ENCODE assay signal across 9 cellular contexts in the genomic region with DNA sequence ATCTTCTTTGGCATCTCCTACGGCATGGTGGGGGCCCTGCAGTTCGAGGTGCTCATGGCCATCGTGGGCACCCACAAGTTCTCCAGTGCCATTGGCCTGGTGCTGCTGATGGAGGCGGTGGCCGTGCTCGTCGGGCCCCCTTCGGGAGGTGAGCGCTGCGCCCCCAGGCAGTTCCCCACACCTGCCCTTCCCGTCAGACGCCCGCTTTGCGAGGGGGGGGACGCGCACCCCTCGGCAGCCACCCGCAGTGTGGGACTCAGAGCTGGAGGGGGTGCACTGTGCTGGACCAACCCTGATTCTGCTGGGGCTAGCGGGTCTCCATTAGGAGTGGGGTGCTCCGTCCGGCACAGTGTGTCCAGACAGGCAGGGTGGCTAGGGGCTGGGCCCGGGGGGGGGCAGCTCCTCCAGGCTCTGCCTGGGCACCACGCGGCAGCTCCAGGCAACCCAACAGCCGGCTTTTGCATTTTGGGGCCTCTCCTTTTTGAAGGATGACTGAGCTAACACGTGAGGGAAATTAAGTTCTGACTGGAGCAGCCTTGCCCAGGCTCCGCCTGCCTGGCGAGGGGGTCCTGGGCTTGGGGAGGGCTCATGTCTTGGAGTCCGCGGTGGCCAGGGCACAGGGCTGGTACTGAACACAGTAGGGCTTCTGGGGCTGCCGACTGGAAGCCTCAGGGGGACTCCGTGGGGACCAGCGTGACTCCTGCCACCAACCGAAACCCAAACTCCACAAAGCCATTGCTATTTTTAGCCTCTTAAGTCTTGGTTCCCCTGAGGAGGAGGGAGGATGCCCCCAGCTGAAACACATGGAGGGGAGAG. TPM values are rescaled to one million over a fixed set of nuclear protein-coding genes. Genes with fewer than 3 reads are reported as not detected.
A peak's percentile ranks its signal among the peaks of the same experiment; 100 is the strongest.
DNase-seq lines count a peak whose midpoint lies in the region; ATAC-seq and TF ChIP-seq lines count a peak whose summit lies in the region.
"Had no signal": no experiment of that assay in that cellular context is flagged by ENCODE, and none has a peak within 500 bp of the region (broad histone marks: within the 10 kb centered on the region; RNA-seq: fewer than 3 reads in every experiment).

No MANE protein-coding gene starts in this region.

- DNase-seq in activated B cell treated with CpG ODN at 0.5 μM for 24 hours (no peak), glutamatergic neuron (no peak), smooth muscle cell (lab: John Stamatoyannopoulos, UW; ENCODE audit: unreplicated experiment) (no peak), ecto neural progenitor cell (ENCODE audit: low spot score) (no peak), SKM-1 treated with dmso at 0.1 percent for 144 hours (lab: John Stamatoyannopoulos, UW; ENCODE audit: unreplicated experiment) (no peak), NOMO-1 treated with DMSO at 0.1 percent for 48 hours (lab: John Stamatoyannopoulos, UW; ENCODE audit: unreplicated experiment) (no peak)
- DNase-seq: NCI-H345 had no signal

- H3K4me3 Mint-ChIP-seq in activated B cell treated with CpG ODN at 0.5 μM for 24 hours = peak overlapping the region; percentile 71
- no peak overlapping the region for H3K4me3 Mint-ChIP-seq in glutamatergic neuron (ENCODE audit: unreplicated experiment)

- peak overlapping the region; percentile 18 for H3K27ac Mint-ChIP-seq in activated B cell treated with CpG ODN at 0.5 μM for 24 hours
- H3K27ac Mint-ChIP-seq in glutamatergic neuron (ENCODE audit: unreplicated experiment) = peak overlapping the region; percentile 43

- H3K4me3 ChIP-seq in HEK293 (ENCODE audit: low read depth, low read length) (no peak overlapping the region), smooth muscle cell (no peak overlapping the region)

- no peak overlapping the region for H3K9ac ChIP-seq in smooth muscle cell (ENCODE audit: low read depth)

- ATAC-seq in activated B cell treated with CpG ODN at 0.5 μM for 24 hours (ENCODE audit: low read depth) (no peak), GM18498 (IDR thresholded peaks at IDR 0.05; ENCODE audit: unreplicated experiment) (no peak)

- no peaks in the 10 kb centered on the region for H3K27me3 Mint-ChIP-seq in activated B cell treated with CpG ODN at 0.5 μM for 24 hours
- peaks cover 9% of the 10 kb centered on the region for H3K27me3 Mint-ChIP-seq in glutamatergic neuron (ENCODE audit: unreplicated experiment)

- H3K4me1 Mint-ChIP-seq in activated B cell treated with CpG ODN at 0.5 μM for 24 hours = peaks cover 51% of the 10 kb centered on the region
- H3K4me1 Mint-ChIP-seq in glutamatergic neuron (ENCODE audit: low read depth, unreplicated experiment) = peaks cover 10% of the 10 kb centered on the region

- TF ChIP-seq CTCF in HEK293 (tag by site-specific recombination; IDR thresholded peaks at IDR 0.05) = no peak
- TF ChIP-seq CTCF in activated B cell treated with CpG ODN at 0.5 μM for 24 hours (IDR thresholded peaks at IDR 0.05) = no peak
- no peak for TF ChIP-seq CTCF in glutamatergic neuron (IDR thresholded peaks at IDR 0.05; ENCODE audit: partially characterized antibody, unreplicated experiment)
- no peak for TF ChIP-seq CTCF in smooth muscle cell (IDR thresholded peaks at IDR 0.05; ENCODE audit: borderline replicate concordance, insufficient read depth, poor library complexity, severe bottlenecking)

- no peak overlapping the region for H3K4me2 ChIP-seq in smooth muscle cell

- peaks cover 20% of the 10 kb centered on the region for H3K36me3 Mint-ChIP-seq in activated B cell treated with CpG ODN at 0.5 μM for 24 hours (ENCODE audit: low read depth)
- no peaks in the 10 kb centered on the region for H3K36me3 Mint-ChIP-seq in glutamatergic neuron (ENCODE audit: unreplicated experiment)

- H3F3A ChIP-seq in smooth muscle cell (ENCODE audit: low read depth) = peaks cover 27% of the 10 kb centered on the region

- no peaks in the 10 kb centered on the region for H3K9me3 Mint-ChIP-seq in activated B cell treated with CpG ODN at 0.5 μM for 24 hours
- H3K9me3 Mint-ChIP-seq in glutamatergic neuron (ENCODE audit: unreplicated experiment) = peaks cover 8% of the 10 kb centered on the region

- H3K27ac ChIP-seq in HEK293 (ENCODE audit: extremely low read depth, low read depth, low read length) = peak overlapping the region; percentile 58
- peak overlapping the region; percentile 5 for H3K27ac ChIP-seq in smooth muscle cell (ENCODE audit: low read depth)

- no peak overlapping the region for H2AFZ ChIP-seq in smooth muscle cell (ENCODE audit: low read depth)

- WGBS in smooth muscle cell (ENCODE audit: low lambda C conversion rate) = 93% methylated on average over 34 of the region's 34 CpGs

- POLR2A ChIA-PET in HEK293 (lab: Yijun Ruan, JAX) (interaction anchor here (2.4 kb wide), 1 partner anchor 55 kb away, joined by 9 read pairs; no protein-coding TSS in a partner anchor), activated B cell treated with CpG ODN at 0.5 μM for 24 hours (lab: Charles Lee) (interaction anchor here (0.6 to 1.8 kb wide), 3 partner anchors 9 to 60 kb away, joined by 3 to 5 read pairs (median 5); a partner anchor contains a TSS)

- H3K27me3 ChIP-seq in smooth muscle cell (ENCODE audit: low read depth) = no peaks in the 10 kb centered on the region

- H3K36me3 ChIP-seq in HEK293 (ENCODE audit: control insufficient read depth in 2 of 2, insufficient read depth in 1 of 2, low read length in 2 of 2) = peaks cover 0 to 35% of the 10 kb centered on the region in 2 experiments; a peak in 1 of 3 replicates
- H3K36me3 ChIP-seq in smooth muscle cell (ENCODE audit: low read depth) = no peaks in the 10 kb centered on the region

- peaks cover 100% of the 10 kb centered on the region for H4K20me1 ChIP-seq in smooth muscle cell (ENCODE audit: low read depth)

- H3K9me3 ChIP-seq in HEK293 (ENCODE audit: control insufficient read depth, insufficient read depth, low read depth, low read length) (no peaks in the 10 kb centered on the region), smooth muscle cell (replicated peaks; ENCODE audit: low read depth) (no peaks in the 10 kb centered on the region)

- H3K4me1 ChIP-seq in HEK293 (ENCODE audit: control insufficient read depth, insufficient read depth, low read length) (peaks cover 15% of the 10 kb centered on the region), smooth muscle cell (ENCODE audit: low read depth) (peaks cover 3% of the 10 kb centered on the region)

- intact Hi-C loops in activated B cell treated with CpG ODN at 0.5 μM for 24 hours (cut with micrococcal nuclease) = loop anchor here (5.0 to 10.0 kb wide), 2 partner anchors 34 to 317 kb away; a partner anchor contains a TSS

- peaks cover 52% of the 10 kb centered on the region for H3K79me2 ChIP-seq in smooth muscle cell (ENCODE audit: low read depth)

- CTCF ChIA-PET in HEK293 (lab: Yijun Ruan, JAX) (interaction anchor here (0.6 to 2.4 kb wide), 7 partner anchors 9 to 211 kb away, joined by 3 to 10 read pairs (median 4); a partner anchor contains a TSS), activated B cell treated with CpG ODN at 0.5 μM for 24 hours (lab: Charles Lee) (interaction anchor here (1.5 kb wide), 1 partner anchor 26 kb away, joined by 3 read pairs; a partner anchor contains a TSS)

TF ChIP-seq in HEK293, 187 proteins besides CTCF, POLR2A, EP300 and RAD21 (continues in another document):
- TF ChIP-seq, protein P1, sequence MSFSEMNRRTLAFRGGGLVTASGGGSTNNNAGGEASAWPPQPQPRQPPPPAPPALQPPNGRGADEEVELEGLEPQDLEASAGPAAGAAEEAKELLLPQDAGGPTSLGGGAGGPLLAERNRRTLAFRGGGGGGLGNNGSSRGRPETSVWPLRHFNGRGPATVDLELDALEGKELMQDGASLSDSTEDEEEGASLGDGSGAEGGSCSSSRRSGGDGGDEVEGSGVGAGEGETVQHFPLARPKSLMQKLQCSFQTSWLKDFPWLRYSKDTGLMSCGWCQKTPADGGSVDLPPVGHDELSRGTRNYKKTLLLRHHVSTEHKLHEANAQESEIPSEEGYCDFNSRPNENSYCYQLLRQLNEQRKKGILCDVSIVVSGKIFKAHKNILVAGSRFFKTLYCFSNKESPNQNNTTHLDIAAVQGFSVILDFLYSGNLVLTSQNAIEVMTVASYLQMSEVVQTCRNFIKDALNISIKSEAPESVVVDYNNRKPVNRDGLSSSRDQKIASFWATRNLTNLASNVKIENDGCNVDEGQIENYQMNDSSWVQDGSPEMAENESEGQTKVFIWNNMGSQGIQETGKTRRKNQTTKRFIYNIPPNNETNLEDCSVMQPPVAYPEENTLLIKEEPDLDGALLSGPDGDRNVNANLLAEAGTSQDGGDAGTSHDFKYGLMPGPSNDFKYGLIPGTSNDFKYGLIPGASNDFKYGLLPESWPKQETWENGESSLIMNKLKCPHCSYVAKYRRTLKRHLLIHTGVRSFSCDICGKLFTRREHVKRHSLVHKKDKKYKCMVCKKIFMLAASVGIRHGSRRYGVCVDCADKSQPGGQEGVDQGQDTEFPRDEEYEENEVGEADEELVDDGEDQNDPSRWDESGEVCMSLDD (tag by site-specific recombination; IDR thresholded peaks at IDR 0.05) = 0 out of 2 replicates have a peak, but pooled peaks have one; percentile 25

RNA-seq across cellular contexts. Expression of a gene that starts 9.1 kb away (rescaled TPM):
- total RNA-seq in activated B cell treated with CpG ODN at 0.5 μM for 24 hours (24.6 and 26.5 TPM in 2 replicates), glutamatergic neuron (ENCODE audit: unreplicated experiment) (15.6 TPM), smooth muscle cell (151 and 180 TPM in 2 replicates)
- polyA plus RNA-seq in smooth muscle cell = 83.3 and 96.1 TPM in 2 replicates

RNA-seq across cellular contexts. Expression of a gene that starts 25.3 kb away (rescaled TPM):
- 56.6 TPM in 2 replicates for total RNA-seq in activated B cell treated with CpG ODN at 0.5 μM for 24 hours
- 40.7 TPM for total RNA-seq in glutamatergic neuron (ENCODE audit: unreplicated experiment)
- 11.4 and 18.3 TPM in 2 replicates for total RNA-seq in smooth muscle cell
- polyA plus RNA-seq in smooth muscle cell = 23.1 and 34.6 TPM in 2 replicates

RNA-seq across cellular contexts. Expression of a gene that starts 35.5 kb away (rescaled TPM):
- total RNA-seq in activated B cell treated with CpG ODN at 0.5 μM for 24 hours (147 and 170 TPM in 2 replicates), glutamatergic neuron (ENCODE audit: unreplicated experiment) (211 TPM), smooth muscle cell (51.6 and 75.3 TPM in 2 replicates)
- 135 and 172 TPM in 2 replicates for polyA plus RNA-seq in smooth muscle cell
